Comparison of ENCODE assay signal across 19 cellular contexts in genomic region chr10:60141916-60142559, GRCh38.
DNase-seq lines count a peak whose midpoint lies in the region; ATAC-seq, FAIRE-seq and TF ChIP-seq lines count a peak whose summit lies in the region.
"Had no signal": no experiment of that assay in that cellular context is flagged by ENCODE, and none has a peak within 500 bp of the region (broad histone marks: within the 10 kb centered on the region; RNA-seq: fewer than 3 reads in every experiment).

No MANE protein-coding gene starts in this region.

- no peak for TF ChIP-seq RAD21 in A549 (conservative IDR thresholded peaks at IDR 0.05 in 1 of 2, IDR thresholded peaks at IDR 0.05 in 1 of 2)

- no peak overlapping the region for H3K9ac ChIP-seq in neuronal stem cell (ENCODE audit: low read depth, low read length, poor library complexity)
- H3K9ac ChIP-seq: SK-N-SH had no signal

- H4K20me1 ChIP-seq in OCI-LY7 (ENCODE audit: insufficient read depth, low read length), result no peaks in the 10 kb centered on the region

- H3K79me2 ChIP-seq in OCI-LY7 (ENCODE audit: insufficient read depth, low read depth, low read length), result no peaks in the 10 kb centered on the region

- H3K36me3 ChIP-seq in OCI-LY7 (ENCODE audit: insufficient read depth, low read length), result no peaks in the 10 kb centered on the region
- no peaks in the 10 kb centered on the region for H3K36me3 ChIP-seq in cardiac muscle cell
- peaks cover 0 to 4% of the 10 kb centered on the region in 2 donors for H3K36me3 ChIP-seq in neuronal stem cell (replicated peaks in 1 of 2; ENCODE audit: control insufficient read depth in 2 of 2, insufficient read depth in 2 of 2, low read length in 2 of 2)
- no peaks in the 10 kb centered on the region for H3K36me3 ChIP-seq in right lobe of liver

- H3K4me2 ChIP-seq in A549 (no peak overlapping the region), OCI-LY7 (ENCODE audit: low read length) (no peak overlapping the region), neuronal stem cell (ENCODE audit: insufficient read depth, low read length, poor library complexity, severe bottlenecking) (no peak overlapping the region)
- H3K4me2 ChIP-seq: SK-N-SH had no signal

- H3K9me3 ChIP-seq in A549 (no peaks in the 10 kb centered on the region), OCI-LY7 (ENCODE audit: low read length) (no peaks in the 10 kb centered on the region), cardiac muscle cell (ENCODE audit: low read depth) (no peaks in the 10 kb centered on the region), neuronal stem cell (replicated peaks in 1 of 2; ENCODE audit: control insufficient read depth in 2 of 2, insufficient read depth in 1 of 2, low read depth in 1 of 2, low read length in 2 of 2) (no peaks in the 10 kb centered on the region), right lobe of liver (no peaks in the 10 kb centered on the region)
- H3K9me3 ChIP-seq: SK-N-SH had no signal

- H2AFZ ChIP-seq in OCI-LY7 (ENCODE audit: low read length) (no peak overlapping the region), neuronal stem cell (ENCODE audit: low read length) (peak overlapping the region; percentile 85)

- no peaks in the 10 kb centered on the region for H3K79me1 ChIP-seq in neuronal stem cell (ENCODE audit: low read depth, low read length)

- H3K18ac ChIP-seq in neuronal stem cell (ENCODE audit: low read length), result no peak overlapping the region

- H3K27me3 ChIP-seq in cardiac muscle cell (no peaks in the 10 kb centered on the region), neuronal stem cell (ENCODE audit: control insufficient read depth in 3 of 3, insufficient read depth in 3 of 3, low read depth in 1 of 3, low read length in 3 of 3) (no peaks in the 10 kb centered on the region), right lobe of liver (no peaks in the 10 kb centered on the region)

- peak; percentile 46 for FAIRE-seq in A549 (lab: Jason Lieb, UNC)
- FAIRE-seq: GM18507, urothelium cell line had no signal

- H3K14ac ChIP-seq in neuronal stem cell (ENCODE audit: low read length), result no peak overlapping the region

- H3K27ac ChIP-seq in A549 (no peak overlapping the region; a peak in 1 of 6 replicates), OCI-LY7 (ENCODE audit: low read depth, low read length, poor library complexity, severe bottlenecking) (no peak overlapping the region), cardiac muscle cell (peak overlapping the region; percentile 87), neuronal stem cell (replicated peaks; ENCODE audit: low read length) (no peak overlapping the region), right lobe of liver (no peak overlapping the region)

- TF ChIP-seq POLR2A in A549 (IDR thresholded peaks at IDR 0.05; ENCODE audit: low read length) (no peak), right lobe of liver (IDR thresholded peaks at IDR 0.05) (no peak)

- no peak for TF ChIP-seq EP300 in A549 (IDR thresholded peaks at IDR 0.05)

- H3K23ac ChIP-seq in neuronal stem cell (ENCODE audit: low read depth, low read length, poor library complexity), result no peak overlapping the region

- H2BK5ac ChIP-seq in neuronal stem cell (ENCODE audit: low read length), result no peak overlapping the region

- POLR2A ChIA-PET in A549 (lab: Yijun Ruan, JAX), result no interaction called here
- POLR2A ChIA-PET in OCI-LY7 (lab: Charles Lee), result no interaction called here

- intact Hi-C loops in OCI-LY7 (cut with micrococcal nuclease; ENCODE audit: unreplicated experiment) (no loop called here), right lobe of liver (cut with DNase I) (no loop called here)

- no peak for TF ChIP-seq CTCF in A549 (IDR thresholded peaks at IDR 0.05)
- TF ChIP-seq CTCF in OCI-LY7 (conservative IDR thresholded peaks at IDR 0.05; ENCODE audit: low read length), result peak; percentile 39; the same call in 1 of the 2 replicates
- no peak for TF ChIP-seq CTCF in cardiac muscle cell (IDR thresholded peaks at IDR 0.05; ENCODE audit: low read depth, low read length)
- no peak for TF ChIP-seq CTCF in right lobe of liver (IDR thresholded peaks at IDR 0.05)

- H3K4me3 ChIP-seq in A549 (no peak overlapping the region), OCI-LY7 (ENCODE audit: low read depth, low read length, poor library complexity, severe bottlenecking) (no peak overlapping the region), cardiac muscle cell (no peak overlapping the region), neuronal stem cell (ENCODE audit: low read length in 2 of 2) (no peak overlapping the region), right lobe of liver (no peak overlapping the region)

- no peak overlapping the region for H2AK5ac ChIP-seq in neuronal stem cell (ENCODE audit: low read depth, low read length)

- H3K9me2 ChIP-seq in OCI-LY7 (ENCODE audit: insufficient read depth, low read length), result no peaks in the 10 kb centered on the region
- H3K9me2 ChIP-seq: SK-N-SH had no signal

- DNase-seq in A549 (ENCODE audit: low read depth in 1 of 2, low spot score in 1 of 2), result no peak
- DNase-seq in OCI-LY7 (ENCODE audit: low spot score), result no peak
- DNase-seq in cardiac muscle cell (ENCODE audit: low read depth in 1 of 2, low spot score in 1 of 2), result no peak
- no peak for DNase-seq in neuronal stem cell (ENCODE audit: low spot score)
- DNase-seq in NCI-H524 treated with DMSO at 0.1 percent for 48 hours (lab: John Stamatoyannopoulos, UW), result no peak
- no peak for DNase-seq in MV-4-11 (lab: John Stamatoyannopoulos, UW)
- DNase-seq in right lobe of liver, result no peak
- DNase-seq: activated CD4-positive, CD25-positive, alpha-beta regulatory T cell treated with anti-CD3 and anti-CD28 coated beads, Interleukin-2, amount 50 U/mL, for 72 hours; activated gamma-delta T cell; CD4-positive, alpha-beta T cell; DMS79 treated with DMSO at 0.1 percent for 48 hours; NCI-H146; NCI-H345; SK-N-SH; stimulated activated naive CD8-positive, alpha-beta T cell treated with anti-CD3 and anti-CD28 coated beads, Interleukin-15, amount 100 ng/mL, for 72 hours; T-helper 9 cell had no signal

- 90% methylated on average over 7 of the region's 7 CpGs for WGBS in A549 (ENCODE audit: missing lambda C conversion rate)
- no CpG with 5 or more reads among the region's 7 CpGs for WGBS in neuronal stem cell (ENCODE audit: extremely low coverage in 2 of 2, insufficient read length in 2 of 2, insufficient replicate concordance in 1 of 2), 2 donors
- 83% methylated on average over 7 of the region's 7 CpGs for whole genome bisulfite sequencing in right lobe of liver (ENCODE audit: insufficient coverage, low coverage, low lambda C conversion rate, missing lambda C conversion rate)

- ATAC-seq in A549 (peak in 1 of 2 experiments; percentile 42; a peak in 1 of 6 replicates), GM18502 (IDR thresholded peaks at IDR 0.05; ENCODE audit: poor library complexity, unreplicated experiment) (no peak), right lobe of liver (no peak)
- ATAC-seq: stimulated activated naive CD8-positive, alpha-beta T cell treated with anti-CD3 and anti-CD28 coated beads, Interleukin-15, amount 100 ng/mL, for 72 hours had no signal

- CTCF ChIA-PET in A549 (lab: Yijun Ruan, JAX), result interaction anchor here (1.3 kb wide), 1 partner anchor 42 kb away, joined by 3 read pairs; no protein-coding TSS in a partner anchor
- CTCF ChIA-PET in OCI-LY7 (lab: Charles Lee; ENCODE audit: unreplicated experiment), result no interaction called here

- no peak overlapping the region for H4K8ac ChIP-seq in neuronal stem cell (ENCODE audit: low read depth, low read length)

- no peak overlapping the region for H2BK12ac ChIP-seq in neuronal stem cell (ENCODE audit: low read length)

- no peak overlapping the region for H4K91ac ChIP-seq in neuronal stem cell (ENCODE audit: low read depth, low read length, poor library complexity)

- peaks cover 48% of the 10 kb centered on the region for H3K4me1 ChIP-seq in A549
- no peaks in the 10 kb centered on the region for H3K4me1 ChIP-seq in OCI-LY7 (ENCODE audit: insufficient read depth, low read length, poor library complexity, severe bottlenecking)
- peaks cover 20% of the 10 kb centered on the region for H3K4me1 ChIP-seq in cardiac muscle cell (ENCODE audit: low read depth)
- peaks cover 6 to 13% of the 10 kb centered on the region in 2 donors for H3K4me1 ChIP-seq in neuronal stem cell (ENCODE audit: control insufficient read depth in 2 of 2, insufficient read depth in 1 of 2, low read depth in 1 of 2, low read length in 2 of 2)
- peaks cover 0 to 5% (median 2%) of the 10 kb centered on the region in 4 donors for H3K4me1 ChIP-seq in right lobe of liver

- H2BK15ac ChIP-seq in neuronal stem cell (ENCODE audit: low read length), result no peak overlapping the region

- no peak overlapping the region for H3K4ac ChIP-seq in neuronal stem cell (ENCODE audit: low read length)

- H2BK120ac ChIP-seq in neuronal stem cell (ENCODE audit: low read depth, low read length), result no peak overlapping the region

- BruUV-seq in OCI-LY7 (replicated peaks; lab: Mats Ljungman, UMichigan), result no TSS peak

TF ChIP-seq in A549, 52 proteins besides CTCF, POLR2A, EP300 and RAD21:
- TF ChIP-seq ZNF302 (CRISPR knock-in tag; IDR thresholded peaks at IDR 0.05) (no peak), CEBPB (IDR thresholded peaks at IDR 0.05) (peak in 1 of 2 experiments; percentile 21; a peak in 1 of 4 replicates)
